In genomic region chr14:29926228-29926627, GRCh38 we compare ENCODE assay signal across 8 cellular contexts. TPM values are rescaled to one million over a fixed set of nuclear protein-coding genes. Genes with fewer than 3 reads are reported as not detected.
DNase-seq lines count a peak whose midpoint lies in the region; ATAC-seq and TF ChIP-seq lines count a peak whose summit lies in the region.

No MANE protein-coding gene starts in this region.

- intact Hi-C loops in ascending aorta (cut with DNase I) (loop anchor here (5.0 kb wide), 4 partner anchors 81 to 266 kb away; no protein-coding TSS in a partner anchor), sciatic nerve (cut with DNase I) (no loop called here)

- peak overlapping the region; percentile 47 to 72 for H3K9ac ChIP-seq in stomach smooth muscle (ENCODE audit: low read length in 2 of 2)

- peak; percentile 15 to 32 for DNase-seq in NCI-H524 (lab: John Stamatoyannopoulos, UW)
- no peak for DNase-seq in NCI-H524 treated with DMSO at 0.1 percent for 48 hours (lab: John Stamatoyannopoulos, UW)
- no peak for DNase-seq in ascending aorta (ENCODE audit: low spot score in 2 of 2)
- DNase-seq in occipital lobe (lab: John Stamatoyannopoulos, UW): no peak
- DNase-seq in sciatic nerve (ENCODE audit: low spot score): no peak

- peak overlapping the region; percentile 79 to 85 for H3K4me3 ChIP-seq in ascending aorta
- peak overlapping the region; percentile 92 to 94 for H3K4me3 ChIP-seq in stomach smooth muscle (ENCODE audit: low read length in 2 of 2)

- H3K36me3 ChIP-seq in ascending aorta (no peaks in the 10 kb centered on the region), stomach smooth muscle (ENCODE audit: control insufficient read depth in 2 of 2, insufficient read depth in 2 of 2, low read length in 2 of 2) (no peaks in the 10 kb centered on the region)

- H3K9me3 ChIP-seq in ascending aorta (no peaks in the 10 kb centered on the region), stomach smooth muscle (ENCODE audit: control insufficient read depth in 2 of 2, low read length in 2 of 2) (no peaks in the 10 kb centered on the region)

- no peak for ATAC-seq in GM19397 (IDR thresholded peaks at IDR 0.05; ENCODE audit: unreplicated experiment)
- no peak for ATAC-seq in sciatic nerve

- H3K27me3 ChIP-seq in ascending aorta: no peaks in the 10 kb centered on the region
- H3K27me3 ChIP-seq in layer of hippocampus (ENCODE audit: control insufficient read depth, insufficient read depth, low read length): no peaks in the 10 kb centered on the region
- no peaks in the 10 kb centered on the region for H3K27me3 ChIP-seq in stomach smooth muscle (ENCODE audit: control insufficient read depth in 1 of 2, insufficient read depth in 2 of 2, low read length in 2 of 2)

- H3K4me1 ChIP-seq in ascending aorta: peaks cover 0 to 16% of the 10 kb centered on the region in 2 donors
- H3K4me1 ChIP-seq in stomach smooth muscle (ENCODE audit: control insufficient read depth, insufficient read depth, low read length): peaks cover 22% of the 10 kb centered on the region

- H3K27ac ChIP-seq in ascending aorta (peak overlapping the region; percentile 86 to 90), layer of hippocampus (ENCODE audit: low read depth, low read length) (peak overlapping the region; percentile 77), stomach smooth muscle (ENCODE audit: low read length) (no peak overlapping the region)

- no peak for TF ChIP-seq CTCF in ascending aorta (IDR thresholded peaks at IDR 0.05)

RNA-seq across cellular contexts. Expression of gene PRKD1, which starts 1.4 kb away (rescaled TPM):
- 34.6 TPM for total RNA-seq in ascending aorta
- 20.0 TPM for total RNA-seq in occipital lobe
- total RNA-seq in sciatic nerve: 34.0 TPM

Comparison
In these comparisons a context has a peak if more than half of its experiments do, and no peak if none do; other contexts are left out.
1. DNase-seq: peak in NCI-H524 (2 of 2); none in NCI-H524 treated with DMSO at 0.1 percent for 48 hours (single experiment), ascending aorta (0 of 2), occipital lobe (single experiment) and sciatic nerve (single experiment).